In genomic region chr19:4063369-4064072, GRCh38 we compare ENCODE assay signal across 8 cellular contexts. TPM values are rescaled to one million over a fixed set of nuclear protein-coding genes. Genes with fewer than 3 reads are reported as not detected.
A peak's percentile ranks its signal among the peaks of the same experiment; 100 is the strongest.
DNase-seq lines count a peak whose midpoint lies in the region; TF ChIP-seq lines count a peak whose summit lies in the region.

No MANE protein-coding gene starts in this region.

- no peaks in the 10 kb centered on the region for H3K9me2 ChIP-seq in OCI-LY7 (ENCODE audit: insufficient read depth, low read length)

- H3K9me3 Mint-ChIP-seq in endothelial cell (ENCODE audit: unreplicated experiment), result no peaks in the 10 kb centered on the region
- no peaks in the 10 kb centered on the region for H3K9me3 Mint-ChIP-seq in osteocyte (ENCODE audit: unreplicated experiment)

- peaks cover 3% of the 10 kb centered on the region for H3K4me1 Mint-ChIP-seq in endothelial cell (ENCODE audit: unreplicated experiment)
- H3K4me1 Mint-ChIP-seq in osteocyte (ENCODE audit: unreplicated experiment), result peaks cover 29% of the 10 kb centered on the region

- peaks cover 55% of the 10 kb centered on the region for H3K4me1 ChIP-seq in OCI-LY7 (ENCODE audit: insufficient read depth, low read length, poor library complexity, severe bottlenecking)

- H3K4me3 Mint-ChIP-seq in endothelial cell (ENCODE audit: unreplicated experiment) (peak overlapping the region; percentile 90), osteocyte (ENCODE audit: unreplicated experiment) (peak overlapping the region; percentile 74)

- H3K4me3 ChIP-seq in OCI-LY7 (ENCODE audit: low read depth, low read length, poor library complexity, severe bottlenecking), result peak overlapping the region; percentile 98

- H3K27ac Mint-ChIP-seq in endothelial cell (ENCODE audit: unreplicated experiment) (peak overlapping the region; percentile 81), osteocyte (ENCODE audit: unreplicated experiment) (peak overlapping the region; percentile 75)

- intact Hi-C loops in OCI-LY7 (cut with micrococcal nuclease; ENCODE audit: unreplicated experiment), result loop anchor here (5.0 kb wide), 1 partner anchor 119 kb away; the partner anchor contains the start of genes ANKRD24 and SIRT6

- H3K4me2 ChIP-seq in OCI-LY7 (ENCODE audit: low read length), result peak overlapping the region; percentile 73

- peak overlapping the region; percentile 69 for H3K27ac ChIP-seq in OCI-LY7 (ENCODE audit: low read depth, low read length, poor library complexity, severe bottlenecking)

- H3K36me3 Mint-ChIP-seq in endothelial cell (ENCODE audit: low read depth, unreplicated experiment) (no peaks in the 10 kb centered on the region), osteocyte (ENCODE audit: unreplicated experiment) (no peaks in the 10 kb centered on the region)

- CTCF ChIA-PET in OCI-LY7 (lab: Charles Lee; ENCODE audit: unreplicated experiment), result no interaction called here

- peaks cover 52% of the 10 kb centered on the region for H3K36me3 ChIP-seq in OCI-LY7 (ENCODE audit: insufficient read depth, low read length)

- peaks cover 34% of the 10 kb centered on the region for H4K20me1 ChIP-seq in OCI-LY7 (ENCODE audit: insufficient read depth, low read length)

- TF ChIP-seq CTCF in OCI-LY7 (conservative IDR thresholded peaks at IDR 0.05; ENCODE audit: low read length) (peak; percentile 43; the same call in 1 of the 2 replicates), endothelial cell (IDR thresholded peaks at IDR 0.05; ENCODE audit: unreplicated experiment) (no peak), osteocyte (IDR thresholded peaks at IDR 0.05) (no peak)

- peaks cover 6% of the 10 kb centered on the region for H3K27me3 Mint-ChIP-seq in endothelial cell (ENCODE audit: unreplicated experiment)
- H3K27me3 Mint-ChIP-seq in osteocyte (ENCODE audit: unreplicated experiment), result no peaks in the 10 kb centered on the region

- BruUV-seq in OCI-LY7 (replicated peaks; lab: Mats Ljungman, UMichigan), result TSS peak; percentile 61

- POLR2A ChIA-PET in OCI-LY7 (lab: Charles Lee), result no interaction called here

- DNase-seq in COLO668 (lab: John Stamatoyannopoulos, UW; ENCODE audit: unreplicated experiment), result peak; percentile 53
- peak; percentile 41 for DNase-seq in OCI-LY7 (ENCODE audit: low spot score)
- DNase-seq in endothelial cell (ENCODE audit: low spot score), result no peak
- no peak for DNase-seq in osteocyte (ENCODE audit: extremely low spot score, unreplicated experiment)
- DNase-seq in NCI-H446 (lab: John Stamatoyannopoulos, UW), result no peak
- no peak for DNase-seq in NCI-H128 (lab: John Stamatoyannopoulos, UW; ENCODE audit: unreplicated experiment)
- DNase-seq in NCI-H1694 (lab: John Stamatoyannopoulos, UW), result no peak
- no peak for DNase-seq in COR-L47 (lab: John Stamatoyannopoulos, UW)

- no peak overlapping the region for H2AFZ ChIP-seq in OCI-LY7 (ENCODE audit: low read length)

- peaks cover 66% of the 10 kb centered on the region for H3K79me2 ChIP-seq in OCI-LY7 (ENCODE audit: insufficient read depth, low read depth, low read length)

- H3K9me3 ChIP-seq in OCI-LY7 (ENCODE audit: low read length), result no peaks in the 10 kb centered on the region

RNA-seq across cellular contexts. Expression of gene ZBTB7A, which starts 3.2 kb away (rescaled TPM):
- 13.1 and 17.2 TPM in 2 replicates for total RNA-seq in OCI-LY7 (2014; rRNA removed; shearing (Covaris generic))
- total RNA-seq in OCI-LY7 (2022), result 29.3 and 31.2 TPM in 2 replicates
- total RNA-seq in endothelial cell (ENCODE audit: unreplicated experiment), result 14.5 TPM
- total RNA-seq in osteocyte, result 29.4 and 30.0 TPM in 2 replicates

RNA-seq across cellular contexts. Expression of gene PIAS4, which starts 56.0 kb away (rescaled TPM):
- 25.3 and 31.5 TPM in 2 replicates for total RNA-seq in OCI-LY7 (2014; rRNA removed; shearing (Covaris generic))
- total RNA-seq in OCI-LY7 (2022), result 34.4 and 35.0 TPM in 2 replicates
- 41.2 TPM for total RNA-seq in endothelial cell (ENCODE audit: unreplicated experiment)
- total RNA-seq in osteocyte, result 28.8 and 29.4 TPM in 2 replicates

Comparison
In these comparisons a context has a peak if more than half of its experiments do, and no peak if none do; other contexts are left out.
1. DNase-seq: peak in COLO668 (single experiment) and OCI-LY7 (single experiment); none in endothelial cell (single experiment), osteocyte (single experiment), NCI-H446 (0 of 2), NCI-H128 (single experiment), NCI-H1694 (single experiment) and COR-L47 (single experiment).